In the genomic region with DNA sequence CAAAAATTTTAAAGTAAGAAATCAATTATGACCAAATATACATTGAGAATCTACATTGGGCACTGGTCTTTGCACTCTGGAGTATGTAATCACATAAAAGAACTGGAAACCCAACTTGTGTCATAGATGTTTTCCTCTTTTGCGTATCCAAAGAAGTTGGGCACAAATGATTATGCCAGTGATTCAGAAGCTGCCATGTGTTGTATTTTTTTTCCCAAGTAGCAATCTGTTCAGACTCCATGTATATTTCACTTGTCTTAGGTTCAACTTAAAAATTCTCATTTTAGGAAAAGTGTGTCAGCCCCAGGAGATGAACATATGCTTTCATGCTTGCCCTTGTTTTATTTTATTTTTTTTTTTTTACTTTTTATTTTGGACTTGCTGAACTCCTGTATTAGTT, we compare ENCODE assay signal across 28 cellular contexts.
"Had no signal": no experiment of that assay in that cellular context is flagged by ENCODE, and none has a peak within 500 bp of the region (broad histone marks: within the 10 kb centered on the region; RNA-seq: fewer than 3 reads in every experiment).

No MANE protein-coding gene starts in this region.

- ATAC-seq: stimulated activated effector memory CD8-positive, alpha-beta T cell treated with anti-CD3 and anti-CD28 coated beads, Interleukin-12 subunit alpha, Interleukin-12 subunit beta, amount 100 ng/mL, for 72 hours; stimulated activated memory B cell treated with anti-CD40 and anti-IgM and Interleukin-4, amounts not matched to agents 10 μg/mL and 1 μg/mL and 100 μg/mL, for 72 hours; stimulated activated naive B cell treated with anti-CD40 and anti-IgM and Interleukin-4, amounts not matched to agents 10 μg/mL and 1 μg/mL and 100 μg/mL, for 72 hours; stimulated activated naive CD8-positive, alpha-beta T cell treated with anti-CD3 and anti-CD28 coated beads, Interleukin-15, amount 100 ng/mL, for 72 hours; stimulated activated naive CD8-positive, alpha-beta T cell treated with anti-CD3 and anti-CD28 coated beads, Interleukin-15, Interleukin-2, amounts not matched to agents 100 U/mL and 50 U/mL, for 24 hours; upper lobe of right lung had no signal

- H3K4me3 ChIP-seq: stomach, suprapubic skin, testis, thoracic aorta, thyroid gland, tibial artery, tibial nerve, transverse colon, upper lobe of left lung, upper lobe of right lung, uterus, vagina had no signal

- H3K27ac Mint-ChIP-seq: stimulated activated effector memory CD8-positive, alpha-beta T cell treated with anti-CD3 and anti-CD28 coated beads, Interleukin-12 subunit alpha, Interleukin-12 subunit beta, amount 100 ng/mL, for 72 hours; stimulated activated memory B cell treated with anti-CD40 and anti-IgM and Interleukin-4, amounts not matched to agents 10 μg/mL and 1 μg/mL and 100 μg/mL, for 72 hours; stimulated activated naive B cell treated with anti-CD40 and anti-IgM and Interleukin-4, amounts not matched to agents 10 μg/mL and 1 μg/mL and 100 μg/mL, for 72 hours; stimulated activated naive CD8-positive, alpha-beta T cell treated with anti-CD3 and anti-CD28 coated beads, Interleukin-15, amount 100 ng/mL, for 72 hours; stimulated activated naive CD8-positive, alpha-beta T cell treated with anti-CD3 and anti-CD28 coated beads, Interleukin-15, Interleukin-2, amounts not matched to agents 100 ng/mL and 50 ng/mL, for 24 hours; type B pancreatic cell had no signal

- H3K27me3 ChIP-seq: stomach, suprapubic skin, testis, thyroid gland, tibial artery, tibial nerve, transverse colon, upper lobe of left lung, upper lobe of right lung, uterus, vagina had no signal

- H3K4me1 Mint-ChIP-seq: stimulated activated effector memory CD8-positive, alpha-beta T cell treated with anti-CD3 and anti-CD28 coated beads, Interleukin-12 subunit alpha, Interleukin-12 subunit beta, amount 100 ng/mL, for 72 hours; stimulated activated memory B cell treated with anti-CD40 and anti-IgM and Interleukin-4, amounts not matched to agents 10 μg/mL and 1 μg/mL and 100 μg/mL, for 72 hours; stimulated activated naive B cell treated with anti-CD40 and anti-IgM and Interleukin-4, amounts not matched to agents 10 μg/mL and 1 μg/mL and 100 μg/mL, for 72 hours; stimulated activated naive CD8-positive, alpha-beta T cell treated with anti-CD3 and anti-CD28 coated beads, Interleukin-15, amount 100 ng/mL, for 72 hours had no signal

- H3K9me3 ChIP-seq: testis, thoracic aorta, thyroid gland, transverse colon, upper lobe of right lung, uterus, vagina had no signal

- H3K4me3 Mint-ChIP-seq: stimulated activated effector memory CD8-positive, alpha-beta T cell treated with anti-CD3 and anti-CD28 coated beads, Interleukin-12 subunit alpha, Interleukin-12 subunit beta, amount 100 ng/mL, for 72 hours; stimulated activated memory B cell treated with anti-CD40 and anti-IgM and Interleukin-4, amounts not matched to agents 10 μg/mL and 1 μg/mL and 100 μg/mL, for 72 hours; stimulated activated naive B cell treated with anti-CD40 and anti-IgM and Interleukin-4, amounts not matched to agents 10 μg/mL and 1 μg/mL and 100 μg/mL, for 72 hours; stimulated activated naive CD8-positive, alpha-beta T cell treated with anti-CD3 and anti-CD28 coated beads, Interleukin-15, amount 100 ng/mL, for 72 hours; stimulated activated naive CD8-positive, alpha-beta T cell treated with anti-CD3 and anti-CD28 coated beads, Interleukin-15, Interleukin-2, amounts not matched to agents 100 ng/mL and 50 ng/mL, for 24 hours; type B pancreatic cell had no signal

- H3K4me1 ChIP-seq: stomach, suprapubic skin, testis, thyroid gland, tibial artery, tibial nerve, transverse colon, upper lobe of left lung, upper lobe of right lung, uterus, vagina had no signal

- H3K27ac ChIP-seq: stomach, suprapubic skin, testis, thoracic aorta, thyroid gland, tibial artery, tibial nerve, transverse colon, upper lobe of left lung, upper lobe of right lung, uterus, vagina had no signal

- DNase-seq: stimulated activated CD4-positive, alpha-beta T cell treated with anti-CD3 and anti-CD28 coated beads, Interleukin-2, amount 100 ng/mL, for 48 hours; stimulated activated CD4-positive, alpha-beta T cell treated with anti-CD3 and anti-CD28 coated beads, Interleukin-4, amount 100 ng/mL, for 1 hour; stimulated activated CD4-positive, alpha-beta T cell treated with anti-CD3 and anti-CD28 coated beads, Interleukin-4, amount 100 ng/mL, for 24 hours; stimulated activated CD4-positive, alpha-beta T cell treated with anti-CD3 and anti-CD28 coated beads, Interleukin-4, amount 100 ng/mL, for 4 hours; stimulated activated CD8-positive, alpha-beta memory T cell treated with anti-CD3 and anti-CD28 coated beads, Interleukin-4, amount 100 ng/mL, for 48 hours; stimulated activated naive B cell treated with anti-CD40 and anti-IgM and Interleukin-4, amounts not matched to agents 10 μg/mL and 1 μg/mL and 100 μg/mL, for 72 hours; stimulated activated naive CD4-positive, alpha-beta T cell; stimulated activated naive CD4-positive, alpha-beta T cell treated with Interleukin-2 at 50 U/mL for 16 hours; stimulated activated naive CD8-positive, alpha-beta T cell treated with anti-CD3 and anti-CD28 coated beads, Interleukin-15, amount 100 ng/mL, for 72 hours; stimulated activated naive CD8-positive, alpha-beta T cell treated with anti-CD3 and anti-CD28 coated beads, Interleukin-15, Interleukin-2, amounts not matched to agents 100 U/mL and 50 U/mL, for 24 hours; stomach; substantia nigra; testis; thyroid gland; tibial artery; transverse colon; trophoblast cell; upper lobe of left lung; upper lobe of right lung; uterus had no signal

- H3K36me3 Mint-ChIP-seq: stimulated activated effector memory CD8-positive, alpha-beta T cell treated with anti-CD3 and anti-CD28 coated beads, Interleukin-12 subunit alpha, Interleukin-12 subunit beta, amount 100 ng/mL, for 72 hours; stimulated activated memory B cell treated with anti-CD40 and anti-IgM and Interleukin-4, amounts not matched to agents 10 μg/mL and 1 μg/mL and 100 μg/mL, for 72 hours; stimulated activated naive B cell treated with anti-CD40 and anti-IgM and Interleukin-4, amounts not matched to agents 10 μg/mL and 1 μg/mL and 100 μg/mL, for 72 hours; type B pancreatic cell had no signal

- H3K36me3 ChIP-seq: stomach, suprapubic skin, thoracic aorta, thyroid gland, tibial artery, tibial nerve, transverse colon, upper lobe of left lung, upper lobe of right lung, uterus, vagina had no signal

- H3K27me3 Mint-ChIP-seq: stimulated activated memory B cell treated with anti-CD40 and anti-IgM and Interleukin-4, amounts not matched to agents 10 μg/mL and 1 μg/mL and 100 μg/mL, for 72 hours; stimulated activated naive B cell treated with anti-CD40 and anti-IgM and Interleukin-4, amounts not matched to agents 10 μg/mL and 1 μg/mL and 100 μg/mL, for 72 hours; stimulated activated naive CD8-positive, alpha-beta T cell treated with anti-CD3 and anti-CD28 coated beads, Interleukin-15, amount 100 ng/mL, for 72 hours; stimulated activated naive CD8-positive, alpha-beta T cell treated with anti-CD3 and anti-CD28 coated beads, Interleukin-15, Interleukin-2, amounts not matched to agents 100 ng/mL and 50 ng/mL, for 24 hours; type B pancreatic cell had no signal
